Comparison of ENCODE assay signal across 10 cellular contexts in genomic region chr5:172658869-172659513, GRCh38. TPM values are rescaled to one million over a fixed set of nuclear protein-coding genes. Genes with fewer than 3 reads are reported as not detected.
A peak's percentile ranks its signal among the peaks of the same experiment; 100 is the strongest.
DNase-seq lines count a peak whose midpoint lies in the region; ATAC-seq and TF ChIP-seq lines count a peak whose summit lies in the region.
"Had no signal": no experiment of that assay in that cellular context is flagged by ENCODE, and none has a peak within 500 bp of the region (broad histone marks: within the 10 kb centered on the region; RNA-seq: fewer than 3 reads in every experiment).

No MANE protein-coding gene starts in this region.

- peaks cover 4% of the 10 kb centered on the region; the same call in 1 of the 2 replicates for H3K9me3 ChIP-seq in MG63
- H3K9me3 ChIP-seq in breast epithelium, result peaks cover 14 to 17% of the 10 kb centered on the region in 2 donors
- peaks cover 0 to 27% (median 25%) of the 10 kb centered on the region in 8 donors for H3K9me3 ChIP-seq in spleen

- DNase-seq in MG63 (peak; percentile 27), breast epithelium (ENCODE audit: low spot score in 2 of 2) (no peak), left lobe of liver (ENCODE audit: low spot score) (peak; percentile 64), spleen (peak; percentile 41), ureter (ENCODE audit: low spot score) (no peak), HCEC 1CT (no peak)
- no peak for DNase-seq in activated CD4-positive, alpha-beta T cell treated with anti-CD3 and anti-CD28 coated beads, Interleukin-2, amount 50 U/mL, for 48 hours
- DNase-seq: cortex of kidney, mesendoderm had no signal

- TF ChIP-seq CTCF in breast epithelium (IDR thresholded peaks at IDR 0.05) (no peak), spleen (IDR thresholded peaks at IDR 0.05 in 8 of 11, conservative IDR thresholded peaks at IDR 0.05 in 3 of 11) (no peak)

- H3K4me1 ChIP-seq in breast epithelium (no peaks in the 10 kb centered on the region), spleen (peaks cover 0 to 32% (median 16%) of the 10 kb centered on the region in 6 donors)

- peak; percentile 30 for ATAC-seq in left lobe of liver
- ATAC-seq in HG03280 (IDR thresholded peaks at IDR 0.05; ENCODE audit: unreplicated experiment), result no peak

- H3K27ac ChIP-seq in breast epithelium (peak overlapping the region; percentile 65 to 85), spleen (peak overlapping the region in 5 of 8 donors; percentile 34 to 68 (median 52))

- TF ChIP-seq POLR2A in breast epithelium (IDR thresholded peaks at IDR 0.05) (no peak), spleen (IDR thresholded peaks at IDR 0.05) (no peak)

- H3K36me3 ChIP-seq in MG63 (no peaks in the 10 kb centered on the region; the same call in 1 of the 2 replicates), breast epithelium (no peaks in the 10 kb centered on the region), spleen (no peaks in the 10 kb centered on the region)

- intact Hi-C loops in breast epithelium (cut with DNase I; ENCODE audit: low total_unique reads) (no loop called here), spleen (cut with DNase I; ENCODE audit: low total_unique reads) (no loop called here)

- H3K4me3 ChIP-seq in MG63 (no peak overlapping the region), breast epithelium (no peak overlapping the region), spleen (no peak overlapping the region)

- no peaks in the 10 kb centered on the region for H3K27me3 ChIP-seq in MG63
- no peaks in the 10 kb centered on the region for H3K27me3 ChIP-seq in breast epithelium
- peaks cover 0 to 23% (median 0%) of the 10 kb centered on the region in 7 donors for H3K27me3 ChIP-seq in spleen (replicated peaks in 1 of 7)

- 25 to 46% (median 37%) methylated on average over 7 to 9 of the region's 9 CpGs for WGBS in spleen, 5 donors

RNA-seq across cellular contexts. Expression of gene NEURL1B, which starts 17.9 kb away (rescaled TPM):
- 6.3 and 10.1 TPM in 2 replicates for total RNA-seq in MG63 (2014; rRNA removed; shearing (Covaris generic); ENCODE audit: low replicate concordance)
- total RNA-seq in breast epithelium (10 to 100 TPM in 1 of 3 donors, 1 to 10 TPM in 2; 6.3 to 17.0 (median 9.9) TPM), left lobe of liver (9.5 TPM), spleen (1 to 10 TPM in 6 of 7 donors, under 1 TPM in 1; 0.85 to 2.5 (median 1.6) TPM), ureter (35.0 TPM)
- polyA plus RNA-seq in spleen, result 1 to 10 TPM in 1 of 3 donors, under 1 TPM in 2; 0.26 to 1.0 (median 0.49) TPM

Comparison
In these comparisons a context has a peak if more than half of its experiments do, and no peak if none do; other contexts are left out.
1. DNase-seq: peak in MG63 (single experiment), left lobe of liver (single experiment) and spleen (single experiment); none in breast epithelium (0 of 2), ureter (single experiment), activated CD4-positive, alpha-beta T cell treated with anti-CD3 and anti-CD28 coated beads, Interleukin-2, amount 50 U/mL, for 48 hours (0 of 2) and HCEC 1CT (single experiment).